ENCODE assay signal across 8 cellular contexts in the genomic region with DNA sequence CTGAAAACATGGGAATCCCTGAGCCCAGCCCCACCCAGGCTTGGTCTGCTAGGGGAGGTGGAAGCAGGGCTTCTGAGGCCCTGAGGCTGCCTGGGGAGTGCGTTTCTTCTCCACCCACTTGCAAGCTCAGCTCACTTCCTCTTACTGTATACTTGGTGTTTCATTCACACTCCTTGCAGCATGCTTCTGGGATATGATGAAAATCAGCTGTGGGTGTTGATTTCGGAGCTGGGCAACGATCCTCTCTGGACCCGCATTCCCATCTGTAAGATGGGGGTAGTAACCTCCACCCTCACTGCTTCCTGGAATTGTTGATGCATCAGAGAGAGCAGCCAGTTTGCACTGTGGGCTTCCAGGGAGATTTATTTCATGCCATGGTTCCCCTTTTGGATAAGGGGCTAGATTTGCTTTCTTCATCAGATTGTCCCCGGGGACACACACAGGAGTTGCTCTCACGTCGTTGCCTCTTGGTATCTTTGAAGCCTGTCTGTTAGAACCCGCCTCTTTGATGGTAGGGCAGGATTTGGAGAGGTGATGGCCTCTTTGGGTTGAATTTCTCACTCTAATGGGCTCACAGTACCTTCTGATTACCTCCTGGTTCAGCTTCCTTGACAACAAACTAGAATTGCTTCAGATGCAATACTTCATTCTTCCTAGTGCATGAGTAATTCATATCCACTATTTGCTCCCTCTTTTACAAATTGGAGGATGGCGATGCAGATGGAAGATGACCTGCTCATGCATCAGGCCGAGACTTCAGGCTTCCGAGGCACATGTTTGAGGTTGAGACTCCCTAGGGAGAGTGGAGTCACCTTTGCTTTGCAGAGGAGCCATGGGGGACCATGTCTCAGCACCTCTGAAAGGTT. TPM values are rescaled to one million over a fixed set of nuclear protein-coding genes. Genes with fewer than 3 reads are reported as not detected.
DNase-seq lines count a peak whose midpoint lies in the region; ATAC-seq and TF ChIP-seq lines count a peak whose summit lies in the region.

No MANE protein-coding gene starts in this region.

- H3K4me1 ChIP-seq in Caco-2 (peaks cover 47% of the 10 kb centered on the region), HAP-1 (no peaks in the 10 kb centered on the region)

- CTCF ChIA-PET in Caco-2 (lab: Charles Lee), result no interaction called here

- no peaks in the 10 kb centered on the region for H3K36me3 Mint-ChIP-seq in activated T-cell treated with anti-CD3 and anti-CD28 coated beads, Interleukin-2, amount 50 U/mL, for 72 hours (ENCODE audit: insufficient read depth in 2 of 2)
- H3K36me3 Mint-ChIP-seq in Caco-2 (ENCODE audit: insufficient read depth, unreplicated experiment), result peaks cover 13% of the 10 kb centered on the region

- no TSS peak for BruUV-seq in Caco-2 (replicated peaks; lab: Mats Ljungman, UMichigan)

- ATAC-seq in HG02678 (IDR thresholded peaks at IDR 0.05; ENCODE audit: unreplicated experiment), result peak; percentile 52
- peak in 1 of 2 donors; percentile 33 for ATAC-seq in activated T-cell treated with anti-CD3 and anti-CD28 coated beads, Interleukin-2, amount 50 U/mL, for 72 hours (replicated peaks in 1 of 2)

- DNase-seq in ELF-1 (ENCODE audit: low read depth, low spot score) (peak; percentile 29), kidney tubule cell (ENCODE audit: low spot score) (peak; percentile 25), Caco-2 (no peak), HAP-1 (ENCODE audit: low spot score in 2 of 2) (no peak), COLO829 (ENCODE audit: low spot score) (no peak)
- peak in 1 of 2 donors; percentile 25 for DNase-seq in activated T-cell treated with anti-CD3 and anti-CD28 coated beads, Interleukin-2, amount 50 U/mL, for 72 hours
- DNase-seq in central memory CD4-positive, alpha-beta T cell, result no peak

- TF ChIP-seq CTCF in Caco-2 (IDR thresholded peaks at IDR 0.05; ENCODE audit: insufficient read depth in 1 of 2, low read depth in 1 of 2, low read length in 1 of 2, severe bottlenecking in 1 of 2, unreplicated experiment in 1 of 2), result no peak

- H3K36me3 ChIP-seq in Caco-2 (ENCODE audit: control insufficient read depth, insufficient read depth, low read length), result no peaks in the 10 kb centered on the region; the same call in 1 of the 2 replicates
- no peaks in the 10 kb centered on the region for H3K36me3 ChIP-seq in HAP-1 (replicated peaks)

- no peaks in the 10 kb centered on the region for H3K9me3 Mint-ChIP-seq in activated T-cell treated with anti-CD3 and anti-CD28 coated beads, Interleukin-2, amount 50 U/mL, for 72 hours
- H3K9me3 Mint-ChIP-seq in Caco-2 (ENCODE audit: unreplicated experiment), result no peaks in the 10 kb centered on the region

- H3K27me3 Mint-ChIP-seq in activated T-cell treated with anti-CD3 and anti-CD28 coated beads, Interleukin-2, amount 50 U/mL, for 72 hours (ENCODE audit: low read depth), result no peaks in the 10 kb centered on the region
- H3K27me3 Mint-ChIP-seq in Caco-2 (ENCODE audit: insufficient read depth, unreplicated experiment), result no peaks in the 10 kb centered on the region

- intact Hi-C loops in Caco-2 (cut with micrococcal nuclease; ENCODE audit: unreplicated experiment), result no loop called here

- no peaks in the 10 kb centered on the region for H3K27me3 ChIP-seq in Caco-2 (replicated peaks; ENCODE audit: control insufficient read depth, insufficient read depth, low read length)
- no peaks in the 10 kb centered on the region for H3K27me3 ChIP-seq in HAP-1 (ENCODE audit: low read depth)

- in situ Hi-C loops in HAP-1 (cut with MboI; ENCODE audit: low sequenced_read_pairs), result no loop called here

- H3K4me3 ChIP-seq in Caco-2 (ENCODE audit: low read depth, low read length) (no peak overlapping the region), HAP-1 (no peak overlapping the region)

- H3K4me1 Mint-ChIP-seq in activated T-cell treated with anti-CD3 and anti-CD28 coated beads, Interleukin-2, amount 50 U/mL, for 72 hours (ENCODE audit: low read depth), result peaks cover 100% of the 10 kb centered on the region
- H3K4me1 Mint-ChIP-seq in Caco-2 (ENCODE audit: low read depth, unreplicated experiment), result peaks cover 44% of the 10 kb centered on the region

- H3K27ac Mint-ChIP-seq in activated T-cell treated with anti-CD3 and anti-CD28 coated beads, Interleukin-2, amount 50 U/mL, for 72 hours, result peak overlapping the region; percentile 47
- H3K27ac Mint-ChIP-seq in Caco-2 (ENCODE audit: unreplicated experiment), result no peak overlapping the region

- no peaks in the 10 kb centered on the region for H3K9me3 ChIP-seq in Caco-2
- H3K9me3 ChIP-seq in HAP-1, result no peaks in the 10 kb centered on the region

- POLR2A ChIA-PET in Caco-2 (lab: Charles Lee), result no interaction called here

- peak overlapping the region; percentile 71 to 90 for H3K4me3 Mint-ChIP-seq in activated T-cell treated with anti-CD3 and anti-CD28 coated beads, Interleukin-2, amount 50 U/mL, for 72 hours
- H3K4me3 Mint-ChIP-seq in Caco-2 (ENCODE audit: unreplicated experiment), result no peak overlapping the region

RNA-seq across cellular contexts. Expression of a gene that starts 40.4 kb away (rescaled TPM):
- total RNA-seq in activated T-cell treated with anti-CD3 and anti-CD28 coated beads, Interleukin-2, amount 50 U/mL, for 72 hours, result 10 to 100 TPM; 40.3 to 50.0 TPM
- 74.1 and 87.4 TPM in 2 replicates for total RNA-seq in Caco-2 (2022)

Comparison
In these comparisons a context has a peak if more than half of its experiments do, and no peak if none do; other contexts are left out.
1. DNase-seq: peak in ELF-1 (single experiment) and kidney tubule cell (single experiment); none in Caco-2 (0 of 2), central memory CD4-positive, alpha-beta T cell (single experiment), HAP-1 (0 of 2) and COLO829 (single experiment).